8 cellular contexts compared by ENCODE assay signal in the genomic region with DNA sequence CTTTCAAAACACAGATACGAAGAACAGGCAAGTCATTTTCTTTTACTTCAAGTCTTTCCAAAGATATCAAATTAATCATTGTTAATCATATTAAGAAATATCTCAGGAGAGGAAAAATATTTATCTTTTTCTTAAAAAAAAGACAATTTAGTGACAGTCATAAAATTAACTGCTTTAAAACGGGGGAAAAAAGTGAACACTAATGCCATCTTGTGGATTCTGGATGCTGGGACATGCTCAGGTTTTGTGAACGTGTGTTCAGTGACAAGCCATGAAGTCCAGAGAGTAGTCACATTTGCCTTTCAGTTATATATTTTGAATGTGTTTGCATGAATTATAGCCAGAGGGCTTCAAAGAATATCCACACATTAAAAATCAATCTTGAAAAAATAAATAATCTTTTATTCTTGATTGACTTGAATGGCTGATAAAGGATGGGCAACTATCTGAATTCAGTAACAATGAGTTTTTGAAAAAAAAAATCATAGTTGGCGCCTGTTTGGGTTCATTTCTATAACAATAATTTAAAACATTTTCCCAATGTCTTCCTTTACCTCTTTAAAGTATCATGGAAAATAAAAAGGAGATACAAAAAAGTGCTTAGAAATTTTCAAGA.
DNase-seq lines count a peak whose midpoint lies in the region; ATAC-seq and TF ChIP-seq lines count a peak whose summit lies in the region.

No MANE protein-coding gene starts in this region.

- no peaks in the 10 kb centered on the region for H3K27me3 ChIP-seq in CD4-positive, CD25-positive, alpha-beta regulatory T cell (ENCODE audit: control insufficient read depth, insufficient read depth, low read length)
- no peaks in the 10 kb centered on the region for H3K27me3 ChIP-seq in gastrocnemius medialis

- no peaks in the 10 kb centered on the region for H3K36me3 ChIP-seq in CD4-positive, CD25-positive, alpha-beta regulatory T cell (ENCODE audit: control insufficient read depth, insufficient read depth, low read length)
- no peaks in the 10 kb centered on the region for H3K36me3 ChIP-seq in gastrocnemius medialis

- in situ Hi-C loops in GM13977 (cut with MboI; ENCODE audit: low pct_unique_long_range_greater_than_20kb, low sequenced_read_pairs, unreplicated experiment): loop anchor here (25.0 kb wide), 1 partner anchor 618 kb away; no protein-coding TSS in a partner anchor
- in situ Hi-C loops in gastrocnemius medialis (cut with MboI; ENCODE audit: low sequenced_read_pairs in 4 of 4): loop anchor here in 3 of 4 donors (5.0 kb wide), 1 partner anchor 203 kb away; no protein-coding TSS in a partner anchor

- H3K27ac Mint-ChIP-seq in CD4-positive, CD25-positive, alpha-beta regulatory T cell: no peak overlapping the region

- peak in 2 of 3 donors; percentile 15 to 49 for DNase-seq in CD4-positive, CD25-positive, alpha-beta regulatory T cell
- peak; percentile 35 for DNase-seq in GM13977 (ENCODE audit: low spot score)
- DNase-seq in RPMI7951 (ENCODE audit: low read depth): peak; percentile 54
- DNase-seq in fibroblast of mammary gland (ENCODE audit: low read depth): peak; percentile 74
- DNase-seq in gastrocnemius medialis: peak in 1 of 2 donors; percentile 12
- DNase-seq in NCI-H2029 treated with DMSO at 0.1 percent for 48 hours (lab: John Stamatoyannopoulos, UW): no peak

- no peak overlapping the region for H3K4me3 Mint-ChIP-seq in CD4-positive, CD25-positive, alpha-beta regulatory T cell

- no peaks in the 10 kb centered on the region for H3K4me1 ChIP-seq in CD4-positive, CD25-positive, alpha-beta regulatory T cell (ENCODE audit: control insufficient read depth, insufficient read depth, low read length, poor library complexity, severe bottlenecking)
- peaks cover 19 to 25% of the 10 kb centered on the region in 2 donors for H3K4me1 ChIP-seq in gastrocnemius medialis

- no peaks in the 10 kb centered on the region for H3K36me3 Mint-ChIP-seq in CD4-positive, CD25-positive, alpha-beta regulatory T cell

- intact Hi-C loops in gastrocnemius medialis (cut with DNase I; ENCODE audit: low total_unique reads): loop anchor here (1.0 to 5.0 kb wide), 2 partner anchors 203 to 353 kb away; no protein-coding TSS in a partner anchor

- peaks cover 5% of the 10 kb centered on the region for H3K27me3 Mint-ChIP-seq in CD4-positive, CD25-positive, alpha-beta regulatory T cell

- no peak for TF ChIP-seq POLR2A in gastrocnemius medialis (IDR thresholded peaks at IDR 0.05)

- peaks cover 0 to 5% (median 1%) of the 10 kb centered on the region in 4 donors for H3K4me1 Mint-ChIP-seq in CD4-positive, CD25-positive, alpha-beta regulatory T cell

- TF ChIP-seq CTCF in GM13977 (IDR thresholded peaks at IDR 0.05; ENCODE audit: extremely low read depth, insufficient read depth, missing control alignments) (peak; percentile 77), fibroblast of mammary gland (conservative IDR thresholded peaks at IDR 0.05; ENCODE audit: control insufficient read depth, insufficient read depth, low read depth, low read length) (peak; percentile 88), gastrocnemius medialis (IDR thresholded peaks at IDR 0.05 in 4 of 5, conservative IDR thresholded peaks at IDR 0.05 in 1 of 5) (peak; percentile 40 to 75 (median 73))

- ATAC-seq in CD4-positive, CD25-positive, alpha-beta regulatory T cell (ENCODE audit: low read depth in 2 of 2): no peak
- ATAC-seq in HG03354 (IDR thresholded peaks at IDR 0.05; ENCODE audit: poor library complexity, severe bottlenecking, unreplicated experiment) (peak; percentile 82), gastrocnemius medialis (peak; percentile 43 to 49), GM21447 (IDR thresholded peaks at IDR 0.05; ENCODE audit: unreplicated experiment) (no peak)

- H3K9me3 Mint-ChIP-seq in CD4-positive, CD25-positive, alpha-beta regulatory T cell: peaks cover 0 to 7% (median 2%) of the 10 kb centered on the region in 7 donors

- no peaks in the 10 kb centered on the region for H3K9me3 ChIP-seq in CD4-positive, CD25-positive, alpha-beta regulatory T cell (ENCODE audit: control insufficient read depth in 2 of 2, low read length in 2 of 2)
- no peaks in the 10 kb centered on the region for H3K9me3 ChIP-seq in gastrocnemius medialis

- no peak overlapping the region for H3K4me3 ChIP-seq in CD4-positive, CD25-positive, alpha-beta regulatory T cell (ENCODE audit: low read depth, low read length)
- H3K4me3 ChIP-seq in fibroblast of mammary gland (ENCODE audit: control insufficient read depth, low read depth, low read length) (no peak overlapping the region), gastrocnemius medialis (peak overlapping the region in 2 of 4 donors; percentile 37 to 38)

- no peak overlapping the region for H3K27ac ChIP-seq in CD4-positive, CD25-positive, alpha-beta regulatory T cell (ENCODE audit: insufficient read depth, low read length, poor library complexity, severe bottlenecking)
- H3K27ac ChIP-seq in gastrocnemius medialis: peak overlapping the region; percentile 70 to 89 (median 81)

Comparison
In these comparisons a context has a peak if more than half of its experiments do, and no peak if none do; other contexts are left out.
1. ATAC-seq: peak in HG03354 (single experiment) and gastrocnemius medialis (2 of 2); none in CD4-positive, CD25-positive, alpha-beta regulatory T cell (0 of 2) and GM21447 (single experiment).
2. Peak in every context shown above with its lines, with median percentiles within 50 percentile points of each other: CTCF ChIP-seq.